In the genomic region with DNA sequence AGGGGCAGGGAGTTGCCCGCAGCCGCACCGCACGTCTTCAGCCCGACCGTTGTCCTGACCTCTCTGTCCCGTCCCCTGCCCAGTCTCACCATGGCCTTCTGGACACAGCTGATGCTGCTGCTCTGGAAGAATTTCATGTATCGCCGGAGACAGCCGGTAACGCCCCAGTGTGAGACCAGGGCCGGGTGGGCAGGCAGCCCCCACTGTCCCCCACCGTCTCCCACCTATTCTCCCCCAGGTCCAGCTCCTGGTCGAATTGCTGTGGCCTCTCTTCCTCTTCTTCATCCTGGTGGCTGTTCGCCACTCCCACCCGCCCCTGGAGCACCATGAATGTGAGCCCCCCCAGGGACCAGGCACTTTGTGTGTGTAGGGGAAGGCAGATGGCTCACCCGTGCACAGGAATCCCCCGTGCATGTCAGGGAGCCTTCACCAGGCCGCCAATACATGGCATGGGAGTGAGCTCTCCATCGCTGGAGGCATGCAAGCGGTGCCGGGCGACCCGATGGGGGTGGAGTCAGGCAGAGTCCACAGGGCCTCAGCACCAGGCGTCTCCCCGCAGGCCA, we compare ENCODE assay signal across 9 cellular contexts. TPM values are rescaled to one million over a fixed set of nuclear protein-coding genes. Genes with fewer than 3 reads are reported as not detected.
DNase-seq lines count a peak whose midpoint lies in the region; ATAC-seq and TF ChIP-seq lines count a peak whose summit lies in the region.
"Had no signal": no experiment of that assay in that cellular context is flagged by ENCODE, and none has a peak within 500 bp of the region (broad histone marks: within the 10 kb centered on the region; RNA-seq: fewer than 3 reads in every experiment).

No MANE protein-coding gene starts in this region.

- in situ Hi-C loops in GM23248 (cut with MboI): no loop called here

- H3K9ac ChIP-seq in GM23248: no peak overlapping the region

- intact Hi-C loops in sigmoid colon (cut with DNase I): no loop called here

- H2AFZ ChIP-seq in GM23248: peak overlapping the region; percentile 60

- no peaks in the 10 kb centered on the region for H3K79me2 ChIP-seq in GM23248 (ENCODE audit: insufficient read depth)

- ATAC-seq in SK-N-SH treated with all-trans-retinoic acid at 6 μM for 48 hours: peak; percentile 0

- TF ChIP-seq POLR2A in sigmoid colon (IDR thresholded peaks at IDR 0.05): no peak

- no peak for DNase-seq in GM23248
- no peak for DNase-seq in fibroblast of mammary gland (ENCODE audit: low read depth)
- no peak for DNase-seq in sigmoid colon
- DNase-seq in kidney glomerular epithelial cell (lab: John Stamatoyannopoulos, UW): no peak
- DNase-seq in UCSD-AML1 (lab: John Stamatoyannopoulos, UW; ENCODE audit: unreplicated experiment): no peak
- DNase-seq in RKO (ENCODE audit: low spot score): no peak
- DNase-seq in NCI-H128 (lab: John Stamatoyannopoulos, UW; ENCODE audit: unreplicated experiment): no peak

- 13 to 14% methylated on average over 21 to 22 of the region's 26 CpGs for WGBS in GM23248 (ENCODE audit: low coverage in 1 of 2, low lambda C conversion rate in 2 of 2, missing lambda C conversion rate in 2 of 2), 2 experiments
- WGBS in sigmoid colon, 2 donors: 8 to 39% methylated on average over 26 of the region's 26 CpGs

- H3K9me3 ChIP-seq in GM23248 (ENCODE audit: low read depth): no peaks in the 10 kb centered on the region
- no peaks in the 10 kb centered on the region for H3K9me3 ChIP-seq in sigmoid colon

- no peaks in the 10 kb centered on the region for H4K20me1 ChIP-seq in GM23248 (ENCODE audit: insufficient read depth)

- H3F3A ChIP-seq in GM23248 (ENCODE audit: insufficient read depth): peaks cover 32% of the 10 kb centered on the region

- H3K4me1 ChIP-seq in GM23248 (ENCODE audit: insufficient read depth): no peaks in the 10 kb centered on the region; the same call in 1 of the 2 replicates
- H3K4me1 ChIP-seq in sigmoid colon: peaks cover 0 to 35% (median 31%) of the 10 kb centered on the region in 4 donors

- no peak for TF ChIP-seq EP300 in sigmoid colon (IDR thresholded peaks at IDR 0.05)

- H3K27ac ChIP-seq in GM23248 (no peak overlapping the region), sigmoid colon (no peak overlapping the region)

- H3K9me2 ChIP-seq in GM23248 (ENCODE audit: insufficient read depth): no peaks in the 10 kb centered on the region

- H3K4me3 ChIP-seq in GM23248 (peak overlapping the region; percentile 68), fibroblast of mammary gland (ENCODE audit: control insufficient read depth, low read depth, low read length) (peak overlapping the region; percentile 42), sigmoid colon (peak overlapping the region in 3 of 4 donors; percentile 41 to 57 (median 52))

- no peaks in the 10 kb centered on the region; the same call in 1 of the 2 replicates for H3K36me3 ChIP-seq in GM23248 (ENCODE audit: low read depth)
- peaks cover 0 to 20% (median 4%) of the 10 kb centered on the region in 4 donors for H3K36me3 ChIP-seq in sigmoid colon

- peak overlapping the region; percentile 84 for H3K4me2 ChIP-seq in GM23248 (ENCODE audit: unreplicated experiment)

- H3K27me3 ChIP-seq in GM23248 (replicated peaks; ENCODE audit: insufficient read depth): no peaks in the 10 kb centered on the region
- H3K27me3 ChIP-seq in sigmoid colon: peaks cover 0 to 20% (median 10%) of the 10 kb centered on the region in 3 donors

- no peak for TF ChIP-seq CTCF in fibroblast of mammary gland (conservative IDR thresholded peaks at IDR 0.05; ENCODE audit: control insufficient read depth, insufficient read depth, low read depth, low read length)
- no peak for TF ChIP-seq CTCF in sigmoid colon (IDR thresholded peaks at IDR 0.05)

TF ChIP-seq in SK-N-SH treated with all-trans-retinoic acid at 6 μM for 48 hours, 23 proteins besides CTCF, POLR2A, EP300 and RAD21:
- TF ChIP-seq ZFP3 (CRISPR knock-in tag; IDR thresholded peaks at IDR 0.05): no peak

RNA-seq across cellular contexts. Expression of a gene that starts 1.4 kb away (rescaled TPM):
- total RNA-seq in GM23248 (2014; rRNA removed; shearing (Covaris generic)): 1.1 and 2.1 TPM in 2 replicates
- polyA plus RNA-seq in GM23248 (2016; fragmentation: Nextera tagmentation; extraction: Ambion mirVana) (1.7 and 2.6 TPM in 2 replicates), sigmoid colon (10 to 100 TPM in 1 of 3 donors, 1 to 10 TPM in 2; 1.8 to 25.1 (median 9.9) TPM)
- total RNA-seq in sigmoid colon: 10 to 100 TPM in 2 of 4 donors, 1 to 10 TPM in 2; 3.8 to 20.5 (median 10.9) TPM

RNA-seq across cellular contexts. Expression of a gene that starts 14.9 kb away (rescaled TPM):
- total RNA-seq in GM23248 (2014; rRNA removed; shearing (Covaris generic)): 239 and 244 TPM in 2 replicates
- 400 and 415 TPM in 2 replicates for polyA plus RNA-seq in GM23248 (2016; fragmentation: Nextera tagmentation; extraction: Ambion mirVana)
- 10 to 100 TPM; 25.5 to 59.0 (median 36.3) TPM for total RNA-seq in sigmoid colon
- polyA plus RNA-seq in sigmoid colon: 100 to 1,000 TPM in 1 of 3 donors, 10 to 100 TPM in 2; 48.0 to 115 (median 53.9) TPM

RNA-seq across cellular contexts. Expression of a gene that starts 20.0 kb away (rescaled TPM):
- total RNA-seq in GM23248 (2014; rRNA removed; shearing (Covaris generic)): not detected in 2 replicates
- polyA plus RNA-seq in GM23248 (2016; fragmentation: Nextera tagmentation; extraction: Ambion mirVana): not detected in 2 replicates
- total RNA-seq in sigmoid colon: not detected
- not detected for polyA plus RNA-seq in sigmoid colon
- total RNA-seq: bronchial epithelial cell had no signal

RNA-seq across cellular contexts. Expression of a gene that starts 20.4 kb away (rescaled TPM):
- 132 and 169 TPM in 2 replicates for total RNA-seq in GM23248 (2014; rRNA removed; shearing (Covaris generic))
- polyA plus RNA-seq in GM23248 (2016; fragmentation: Nextera tagmentation; extraction: Ambion mirVana) (76.7 and 79.7 TPM in 2 replicates), sigmoid colon (100 to 1,000 TPM in 1 of 3 donors, 10 to 100 TPM in 2; 19.2 to 232 (median 25.9) TPM)
- 100 to 1,000 TPM in 2 of 4 donors, 10 to 100 TPM in 2; 85.6 to 174 (median 126) TPM for total RNA-seq in sigmoid colon

RNA-seq across cellular contexts. Expression of a gene that starts 25.6 kb away (rescaled TPM):
- 1.5 and 6.3 TPM in 2 replicates for total RNA-seq in GM23248 (2014; rRNA removed; shearing (Covaris generic))
- polyA plus RNA-seq in GM23248 (2016; fragmentation: Nextera tagmentation; extraction: Ambion mirVana) (3.2 and 3.5 TPM in 2 replicates), sigmoid colon (100 to 1,000 TPM in 1 of 3 donors, 10 to 100 TPM in 2; 38.6 to 103 (median 39.0) TPM)
- total RNA-seq in sigmoid colon: 10 to 100 TPM; 12.8 to 21.6 (median 18.2) TPM
